20 cellular contexts compared by ENCODE assay signal in the genomic region with DNA sequence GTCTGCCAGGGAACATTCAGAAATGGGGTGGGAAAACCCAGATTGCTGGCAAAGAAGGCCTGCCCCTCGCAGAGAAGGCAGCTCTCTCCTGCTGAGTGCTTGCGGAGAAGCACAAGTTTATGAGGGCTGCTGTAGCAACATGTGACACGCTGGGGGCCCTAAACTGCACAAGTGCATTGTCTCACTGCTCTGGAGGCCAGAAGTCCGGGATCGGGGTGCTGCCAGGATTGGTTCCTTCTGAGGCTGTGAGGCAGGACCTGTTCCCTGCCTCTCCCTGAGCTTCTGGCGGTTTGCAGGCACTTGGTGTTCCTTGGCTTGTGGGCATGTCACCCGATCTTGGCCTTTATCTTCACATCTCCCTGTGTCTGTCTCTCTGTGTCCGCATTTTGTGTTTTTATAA.
DNase-seq lines count a peak whose midpoint lies in the region; ATAC-seq, FAIRE-seq and TF ChIP-seq lines count a peak whose summit lies in the region.
"Had no signal": no experiment of that assay in that cellular context is flagged by ENCODE, and none has a peak within 500 bp of the region (broad histone marks: within the 10 kb centered on the region; RNA-seq: fewer than 3 reads in every experiment).

No MANE protein-coding gene starts in this region.

- POLR2A ChIA-PET in HepG2 (lab: Yijun Ruan, JAX): no interaction called here

- H3K27ac ChIP-seq in muscle layer of colon (ENCODE audit: low read depth, low read length) (peak overlapping the region; percentile 56), vagina (peak overlapping the region; percentile 21), HepG2 (ENCODE audit: extremely low read length, insufficient read depth, low read length) (no peak overlapping the region)

- H3K4me1 ChIP-seq in NT2/D1 (ENCODE audit: insufficient read depth, insufficient read length): peaks cover 8% of the 10 kb centered on the region
- H3K4me1 ChIP-seq in muscle layer of colon (ENCODE audit: insufficient read depth, low read length): peaks cover 33% of the 10 kb centered on the region
- peaks cover 26% of the 10 kb centered on the region for H3K4me1 ChIP-seq in vagina
- H3K4me1 ChIP-seq in HepG2 (ENCODE audit: insufficient read depth, low read length): peaks cover 15% of the 10 kb centered on the region

- H3K4me3 ChIP-seq in NT2/D1 (ENCODE audit: insufficient read length, low read depth) (no peak overlapping the region), muscle layer of colon (ENCODE audit: low read depth in 1 of 2, low read length in 2 of 2) (no peak overlapping the region), vagina (no peak overlapping the region), HepG2 (replicated peaks in 1 of 3; ENCODE audit: insufficient read depth in 1 of 3, low read depth in 2 of 3, low read length in 3 of 3) (no peak overlapping the region)
- H3K4me3 ChIP-seq: MG63 had no signal

- TF ChIP-seq CTCF in vagina (IDR thresholded peaks at IDR 0.05) (no peak), HepG2 (CRISPR knock-in tag; IDR thresholded peaks at IDR 0.05) (no peak)

- H2AFZ ChIP-seq in HepG2 (ENCODE audit: low read length): no peak overlapping the region

- H3K9me3 ChIP-seq in NT2/D1 (ENCODE audit: insufficient read depth, low read length) (no peaks in the 10 kb centered on the region), muscle layer of colon (ENCODE audit: low read length) (no peaks in the 10 kb centered on the region), vagina (no peaks in the 10 kb centered on the region), HepG2 (ENCODE audit: low read length) (no peaks in the 10 kb centered on the region)
- H3K9me3 ChIP-seq: MG63 had no signal

- no peak overlapping the region for H3K4me2 ChIP-seq in HepG2 (ENCODE audit: low read depth, low read length)

- no TSS peak for BruUV-seq in HepG2 (replicated peaks; lab: Mats Ljungman, UMichigan)

- 37% methylated on average over 3 of the region's 8 CpGs for WGBS in HepG2 (ENCODE audit: low lambda C conversion rate)

- ATAC-seq in HepG2 (no peak), GM18502 (IDR thresholded peaks at IDR 0.05; ENCODE audit: poor library complexity, unreplicated experiment) (no peak)

- H4K20me1 ChIP-seq in HepG2 (ENCODE audit: insufficient read depth, low read length): no peaks in the 10 kb centered on the region

- TF ChIP-seq POLR2A in vagina (IDR thresholded peaks at IDR 0.05) (no peak), HepG2 (IDR thresholded peaks at IDR 0.05; ENCODE audit: insufficient read depth in 1 of 2, low read depth in 2 of 2, low read length in 2 of 2) (no peak)

- H3K79me2 ChIP-seq in HepG2 (ENCODE audit: insufficient read depth, low read length): no peaks in the 10 kb centered on the region

- no peaks in the 10 kb centered on the region for H3K27me3 ChIP-seq in NT2/D1 (ENCODE audit: insufficient read depth, insufficient read length)
- H3K27me3 ChIP-seq in muscle layer of colon (ENCODE audit: control insufficient read depth in 1 of 2, insufficient read depth in 2 of 2, low read length in 2 of 2): no peaks in the 10 kb centered on the region
- no peaks in the 10 kb centered on the region for H3K27me3 ChIP-seq in vagina
- peaks cover 17 to 45% of the 10 kb centered on the region in 2 experiments for H3K27me3 ChIP-seq in HepG2 (ENCODE audit: control insufficient read depth in 1 of 2, insufficient read depth in 2 of 2, low read length in 2 of 2)
- H3K27me3 ChIP-seq: MG63 had no signal

- TF ChIP-seq EP300 in HepG2 (IDR thresholded peaks at IDR 0.05; ENCODE audit: low read depth in 2 of 2, low read length in 2 of 2) (no peak), HepG2 (CRISPR knock-in tag; IDR thresholded peaks at IDR 0.05; ENCODE audit: borderline replicate concordance) (no peak)

- CTCF ChIA-PET in HepG2 (lab: Yijun Ruan, JAX; ENCODE audit: low intra/inter-chr PET ratio, low total read pairs): no interaction called here

- FAIRE-seq in HepG2 (lab: Jason Lieb, UNC): no peak

- in situ Hi-C loops in HepG2 (cut with HindIII; ENCODE audit: extremely low pct_ligation_motif_present, low pct_unique_long_range_greater_than_20kb): no loop called here

- H3K9ac ChIP-seq in NT2/D1 (ENCODE audit: insufficient read length, low read depth) (peak overlapping the region; percentile 8), muscle layer of colon (ENCODE audit: low read length) (no peak overlapping the region), HepG2 (ENCODE audit: insufficient read depth, low read depth, low read length) (no peak overlapping the region)

- no peak for TF ChIP-seq RAD21 in HepG2 (CRISPR knock-in tag; IDR thresholded peaks at IDR 0.05)

- H3K36me3 ChIP-seq in NT2/D1 (ENCODE audit: insufficient read depth, insufficient read length, low read length): no peaks in the 10 kb centered on the region
- H3K36me3 ChIP-seq in muscle layer of colon (ENCODE audit: insufficient read depth, low read length): no peaks in the 10 kb centered on the region
- H3K36me3 ChIP-seq in vagina: no peaks in the 10 kb centered on the region
- H3K36me3 ChIP-seq in HepG2 (replicated peaks in 1 of 2; ENCODE audit: control insufficient read depth in 1 of 2, insufficient read depth in 2 of 2, low read length in 2 of 2): no peaks in the 10 kb centered on the region
- H3K36me3 ChIP-seq: MG63 had no signal

- DNase-seq in NCI-H510A treated with DMSO at 0.1 percent for 48 hours (lab: John Stamatoyannopoulos, UW): peak; percentile 21
- no peak for DNase-seq in NCI-H510A (lab: John Stamatoyannopoulos, UW)
- DNase-seq in NT2/D1 (ENCODE audit: low read depth, low spot score): no peak
- no peak for DNase-seq in vagina (ENCODE audit: extremely low spot score in 2 of 2)
- no peak for DNase-seq in HepG2 (ENCODE audit: low spot score)
- DNase-seq: ACHN; CD8-positive, alpha-beta memory T cell; GF-D8; H9; Kasumi-1; MG63; NCI-H1048; NCI-H1436; NCI-H2227 treated with DMSO at 0.1 percent for 48 hours; NCI-H526 treated with DMSO at 0.1 percent for 48 hours; OCI-M1; Right ventricle myocardium superior; SW 1271 had no signal

- intact Hi-C loops in vagina (cut with DNase I) (no loop called here), HepG2 (cut with micrococcal nuclease; ENCODE audit: unreplicated experiment) (no loop called here)

TF ChIP-seq in HepG2, 621 proteins besides CTCF, POLR2A, EP300 and RAD21:
- no peak for TF ChIP-seq ZFP41 (CRISPR knock-in tag; IDR thresholded peaks at IDR 0.05; ENCODE audit: borderline replicate concordance)
- no peak for TF ChIP-seq ZBTB25 (CRISPR knock-in tag; IDR thresholded peaks at IDR 0.05)
- TF ChIP-seq SRF (IDR thresholded peaks at IDR 0.05; ENCODE audit: low read depth, low read length): no peak
- no peak for TF ChIP-seq MYNN (CRISPR knock-in tag; IDR thresholded peaks at IDR 0.05; ENCODE audit: low read depth)
- TF ChIP-seq AGO2 (optimal IDR thresholded peaks at IDR 0.05; ENCODE audit: low read depth, low read length): no peak
- no peak for TF ChIP-seq TFDP2 (CRISPR knock-in tag; IDR thresholded peaks at IDR 0.05)
